In the genomic region with DNA sequence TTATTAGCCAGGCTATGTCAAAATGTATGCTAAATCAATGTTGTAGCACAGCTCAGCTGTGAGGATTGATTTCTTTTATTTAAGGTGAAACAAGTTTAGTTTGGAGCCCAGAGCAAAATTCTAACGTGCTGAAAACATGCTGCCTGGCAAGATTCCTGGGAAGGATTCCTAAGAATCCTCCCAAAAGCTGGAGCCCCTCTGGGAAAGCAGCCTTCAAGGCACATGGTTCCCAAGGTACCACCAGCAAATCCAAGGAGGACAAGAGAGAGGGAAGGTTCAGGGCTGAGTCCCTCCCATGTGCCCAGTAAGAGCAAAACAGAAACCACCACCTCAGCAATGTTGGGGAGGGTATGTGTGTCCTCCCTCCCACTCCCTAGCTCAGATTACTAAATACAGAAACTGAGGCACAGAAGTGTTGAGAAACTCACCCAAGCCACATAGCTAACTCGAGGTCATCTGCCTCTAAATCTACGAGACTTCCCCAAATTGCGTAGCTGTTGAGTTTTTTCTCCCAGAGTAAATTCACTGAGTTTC, we compare ENCODE assay signal across 23 cellular contexts. TPM values are rescaled to one million over a fixed set of nuclear protein-coding genes. Genes with fewer than 3 reads are reported as not detected.
"Had no signal": no experiment of that assay in that cellular context is flagged by ENCODE, and none has a peak within 500 bp of the region (broad histone marks: within the 10 kb centered on the region; RNA-seq: fewer than 3 reads in every experiment).

No MANE protein-coding gene starts in this region.

- H3K36me3 Mint-ChIP-seq: neural progenitor cell; stimulated activated memory B cell treated with anti-CD40 and anti-IgM and Interleukin-4, amounts not matched to agents 10 μg/mL and 1 μg/mL and 100 μg/mL, for 72 hours had no signal

- H3K9me3 Mint-ChIP-seq: activated CD8-positive, alpha-beta T cell treated with anti-CD3 and anti-CD28 coated beads for 36 hours; activated naive CD4-positive, alpha-beta T cell treated with anti-CD3 and anti-CD28 coated beads for 36 hours; activated T-helper 2 cell treated with anti-CD3 and anti-CD28 coated beads, Interferon-gamma antibody, Interleukin-2, Interleukin-4, amounts not matched to agents 10 μg/mL and 5 μg/mL and 100 μg/mL, durations not matched to agents 14 hours and 24 hours and 36 hours; neural progenitor cell; T-helper 2 cell treated with Interferon-gamma antibody and Interleukin-4, amounts not matched to agents 5 μg/mL and 100 μg/mL, for 36 hours had no signal

- H3K27me3 ChIP-seq: neural progenitor cell, ovary, testis had no signal

- H3K27ac Mint-ChIP-seq: activated B cell treated with CpG ODN at 0.5 μM for 24 hours; activated CD8-positive, alpha-beta T cell treated with anti-CD3 and anti-CD28 coated beads for 36 hours; activated naive CD4-positive, alpha-beta T cell treated with anti-CD3 and anti-CD28 coated beads for 36 hours; activated T-helper 2 cell treated with anti-CD3 and anti-CD28 coated beads, Interferon-gamma antibody, Interleukin-2, Interleukin-4, amounts not matched to agents 10 μg/mL and 5 μg/mL and 100 μg/mL, durations not matched to agents 14 hours and 24 hours and 36 hours; stimulated activated memory B cell treated with anti-CD40 and anti-IgM and Interleukin-4, amounts not matched to agents 10 μg/mL and 1 μg/mL and 100 μg/mL, for 72 hours; T-helper 2 cell treated with Interferon-gamma antibody and Interleukin-4, amounts not matched to agents 5 μg/mL and 100 μg/mL, for 36 hours had no signal

- H3K9ac ChIP-seq: neural progenitor cell had no signal

- H3K4me1 ChIP-seq: testis had no signal

- H2AFZ ChIP-seq: neural progenitor cell had no signal

- H3K4me3 ChIP-seq: dorsolateral prefrontal cortex, neural progenitor cell, ovary, smooth muscle cell, testis had no signal

- ATAC-seq: activated CD8-positive, alpha-beta T cell treated with anti-CD3 and anti-CD28 coated beads for 36 hours; sciatic nerve; stimulated activated memory B cell treated with anti-CD40 and anti-IgM and Interleukin-4, amounts not matched to agents 10 μg/mL and 1 μg/mL and 100 μg/mL, for 72 hours had no signal

- FAIRE-seq: colon, islet of Langerhans, TTC549 had no signal

- H3K9me3 ChIP-seq: ovary, testis had no signal

- H3K36me3 ChIP-seq: brain microvascular endothelial cell, neural progenitor cell, ovary had no signal

- DNase-seq: activated B cell treated with CpG ODN at 0.5 μM for 24 hours; activated CD4-positive, alpha-beta T cell treated with anti-CD3 and anti-CD28 coated beads for 4 hours; activated CD8-positive, alpha-beta T cell treated with anti-CD3 and anti-CD28 coated beads for 36 hours; activated naive CD4-positive, alpha-beta T cell treated with anti-CD3 and anti-CD28 coated beads for 36 hours; activated T-cell treated with anti-CD3 and anti-CD28 coated beads, Interleukin-2, amount 50 U/mL, for 1 hour; aorta; brain microvascular endothelial cell; central memory CD4-positive, alpha-beta T cell; dorsolateral prefrontal cortex; hippocampal formation; ovary; stimulated activated CD4-positive, alpha-beta T cell treated with anti-CD3 and anti-CD28 coated beads, Interleukin-4, amount 100 ng/mL, for 4 hours; testis had no signal

- H3K4me1 Mint-ChIP-seq: activated B cell treated with CpG ODN at 0.5 μM for 24 hours; stimulated activated memory B cell treated with anti-CD40 and anti-IgM and Interleukin-4, amounts not matched to agents 10 μg/mL and 1 μg/mL and 100 μg/mL, for 72 hours had no signal

- H3K4me2 ChIP-seq: neural progenitor cell, smooth muscle cell had no signal

- H3K4me3 Mint-ChIP-seq: activated B cell treated with CpG ODN at 0.5 μM for 24 hours; activated CD8-positive, alpha-beta T cell treated with anti-CD3 and anti-CD28 coated beads for 36 hours; activated naive CD4-positive, alpha-beta T cell treated with anti-CD3 and anti-CD28 coated beads for 36 hours; neural progenitor cell; stimulated activated memory B cell treated with anti-CD40 and anti-IgM and Interleukin-4, amounts not matched to agents 10 μg/mL and 1 μg/mL and 100 μg/mL, for 72 hours; T-helper 2 cell treated with Interferon-gamma antibody and Interleukin-4, amounts not matched to agents 5 μg/mL and 100 μg/mL, for 36 hours had no signal

- H3K27ac ChIP-seq: brain microvascular endothelial cell, dorsolateral prefrontal cortex, epithelial cell of prostate, neural progenitor cell, ovary, testis had no signal

RNA-seq across cellular contexts. Expression of gene CDH5, which starts 12.1 kb away (rescaled TPM):
- total RNA-seq: activated B cell treated with CpG ODN at 0.5 μM for 24 hours; activated CD8-positive, alpha-beta T cell treated with anti-CD3 and anti-CD28 coated beads for 36 hours; activated naive CD4-positive, alpha-beta T cell treated with anti-CD3 and anti-CD28 coated beads for 36 hours; activated T-helper 2 cell treated with anti-CD3 and anti-CD28 coated beads, Interferon-gamma antibody, Interleukin-2, Interleukin-4, amounts not matched to agents 10 μg/mL and 5 μg/mL and 100 μg/mL, durations not matched to agents 14 hours and 24 hours and 36 hours; smooth muscle cell had no signal
- polyA plus RNA-seq: smooth muscle cell had no signal
